8 cellular contexts compared by ENCODE assay signal in the genomic region with DNA sequence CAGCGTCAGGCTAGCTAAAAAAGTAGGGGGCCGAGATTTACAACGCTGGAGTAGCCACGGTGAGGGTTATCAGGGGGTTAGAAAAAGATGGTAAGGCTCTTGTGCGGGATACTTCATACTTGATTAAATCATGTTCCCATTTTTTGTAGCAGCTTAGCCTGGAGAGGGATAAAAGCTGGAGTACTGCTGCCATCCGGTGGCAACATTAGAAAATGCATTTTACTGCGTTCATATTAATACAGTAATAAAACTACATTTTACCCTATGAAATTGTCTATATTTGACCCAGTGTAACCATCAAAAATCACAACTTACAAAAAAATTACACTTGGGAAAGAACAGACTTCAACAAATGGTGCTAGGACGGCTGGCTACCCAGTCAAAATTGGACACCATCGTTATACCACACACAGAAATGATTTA. TPM values are rescaled to one million over a fixed set of nuclear protein-coding genes. Genes with fewer than 3 reads are reported as not detected.
DNase-seq lines count a peak whose midpoint lies in the region; TF ChIP-seq lines count a peak whose summit lies in the region.

No MANE protein-coding gene starts in this region.

- H3K36me3 ChIP-seq in ascending aorta = peaks cover 19 to 48% of the 10 kb centered on the region in 2 donors

- no peak overlapping the region for H3K4me3 ChIP-seq in ascending aorta

- H3K4me1 ChIP-seq in ascending aorta = no peaks in the 10 kb centered on the region

- H3K9me3 ChIP-seq in ascending aorta = no peaks in the 10 kb centered on the region

- no peaks in the 10 kb centered on the region for H3K27me3 ChIP-seq in ascending aorta

- intact Hi-C loops in ascending aorta (cut with DNase I) = loop anchor here (1.0 to 5.0 kb wide), 2 partner anchors 252 to 271 kb away; no protein-coding TSS in a partner anchor

- peak; percentile 57 to 74 (median 61) for TF ChIP-seq CTCF in ascending aorta (IDR thresholded peaks at IDR 0.05)

- DNase-seq in CD1c-positive myeloid dendritic cell (ENCODE audit: extremely low spot score) (peak; percentile 55), H4 (ENCODE audit: low spot score) (peak; percentile 27), NOMO-1 treated with DMSO at 0.1 percent for 48 hours (lab: John Stamatoyannopoulos, UW; ENCODE audit: unreplicated experiment) (peak; percentile 42), ascending aorta (ENCODE audit: low spot score in 2 of 2) (no peak), hepatic stellate cell (ENCODE audit: low spot score) (peak; percentile 71), activated gamma-delta T cell (lab: John Stamatoyannopoulos, UW) (no peak)
- DNase-seq in stimulated activated CD4-positive, alpha-beta T cell treated with anti-CD3 and anti-CD28 coated beads, Interleukin-4, amount 100 ng/mL, for 24 hours = peak; percentile 32
- DNase-seq in activated CD8-positive, alpha-beta memory T cell treated with anti-CD3 and anti-CD28 coated beads, Interleukin-2, amount 50 U/mL, for 4 hours = no peak

- no peak overlapping the region for H3K27ac ChIP-seq in ascending aorta

RNA-seq across cellular contexts. Expression of gene RPUSD4, which starts 17.3 kb away (rescaled TPM):
- 17.7 and 20.3 TPM in 2 replicates for total RNA-seq in H4 (2014; rRNA removed; shearing (Covaris generic))
- total RNA-seq in ascending aorta = 7.3 TPM

RNA-seq across cellular contexts. Expression of gene FAM118B, which starts 17.4 kb away (rescaled TPM):
- 41.8 and 46.5 TPM in 2 replicates for total RNA-seq in H4 (2014; rRNA removed; shearing (Covaris generic))
- 14.0 TPM for total RNA-seq in ascending aorta

Comparison
In these comparisons a context has a peak if more than half of its experiments do, and no peak if none do; other contexts are left out.
1. DNase-seq: peak in CD1c-positive myeloid dendritic cell (single experiment), H4 (single experiment), NOMO-1 treated with DMSO at 0.1 percent for 48 hours (single experiment), hepatic stellate cell (single experiment) and stimulated activated CD4-positive, alpha-beta T cell treated with anti-CD3 and anti-CD28 coated beads, Interleukin-4, amount 100 ng/mL, for 24 hours (single experiment); none in ascending aorta (0 of 2), activated CD8-positive, alpha-beta memory T cell treated with anti-CD3 and anti-CD28 coated beads, Interleukin-2, amount 50 U/mL, for 4 hours (single experiment) and activated gamma-delta T cell (single experiment).